ENCODE assay signal across 38 cellular contexts in the genomic region with DNA sequence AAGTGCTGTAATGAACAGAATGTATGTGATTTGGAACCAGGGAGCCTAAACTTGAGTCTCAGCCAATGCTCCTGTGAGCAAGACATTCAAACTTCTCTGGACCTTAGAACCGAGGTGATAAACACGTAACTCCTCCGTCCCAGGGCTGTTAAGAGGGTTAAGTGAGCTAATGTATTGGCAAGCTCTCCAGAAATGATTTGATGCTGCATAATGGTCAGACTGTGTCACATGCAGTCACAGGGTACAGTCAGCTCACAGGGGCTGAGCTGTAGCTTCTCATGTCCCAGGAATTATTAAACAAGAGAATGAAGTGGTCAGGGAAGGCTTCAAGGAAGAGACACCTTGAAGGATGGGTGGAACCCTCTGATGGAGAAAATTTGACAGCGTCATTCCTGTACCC. TPM values are rescaled to one million over a fixed set of nuclear protein-coding genes. Genes with fewer than 3 reads are reported as not detected.
DNase-seq lines count a peak whose midpoint lies in the region; FAIRE-seq and TF ChIP-seq lines count a peak whose summit lies in the region.
"Had no signal": no experiment of that assay in that cellular context is flagged by ENCODE, and none has a peak within 500 bp of the region (broad histone marks: within the 10 kb centered on the region; RNA-seq: fewer than 3 reads in every experiment).

No MANE protein-coding gene starts in this region.

- H3K9me3 Mint-ChIP-seq in progenitor cell of endocrine pancreas (ENCODE audit: low read depth): no peaks in the 10 kb centered on the region
- H3K9me3 Mint-ChIP-seq: activated CD4-positive, alpha-beta T cell treated with anti-CD3 and anti-CD28 coated beads, Interleukin-2, amount 10 ng/mL, durations not matched to agents 24 days and 14 days; activated naive CD4-positive, alpha-beta T cell treated with anti-CD3 and anti-CD28 coated beads, Interleukin-2, amount 50 U/mL, for 72 hours; stimulated activated naive CD8-positive, alpha-beta T cell treated with anti-CD3 and anti-CD28 coated beads, Interleukin-15, Interleukin-2, amounts not matched to agents 100 ng/mL and 50 ng/mL, for 24 hours; T-cell; WTC11 had no signal

- H3K27me3 Mint-ChIP-seq in progenitor cell of endocrine pancreas: peaks cover 21% of the 10 kb centered on the region

- no peak overlapping the region for H3K4me3 Mint-ChIP-seq in progenitor cell of endocrine pancreas (ENCODE audit: low read depth)
- H3K4me3 Mint-ChIP-seq: activated CD4-positive, alpha-beta T cell treated with anti-CD3 and anti-CD28 coated beads, Interleukin-2, amount 10 ng/mL, durations not matched to agents 24 days and 14 days; stimulated activated naive CD8-positive, alpha-beta T cell treated with anti-CD3 and anti-CD28 coated beads, Interleukin-15, Interleukin-2, amounts not matched to agents 100 ng/mL and 50 ng/mL, for 24 hours; T-cell; WTC11 had no signal

- H3K4me1 Mint-ChIP-seq in progenitor cell of endocrine pancreas (ENCODE audit: low read depth): peaks cover 4% of the 10 kb centered on the region

- TF ChIP-seq CTCF in epithelial cell of proximal tubule (conservative IDR thresholded peaks at IDR 0.05; ENCODE audit: low read depth, low read length) (no peak), retinal pigment epithelial cell (conservative IDR thresholded peaks at IDR 0.05; ENCODE audit: low read depth, low read length) (no peak), progenitor cell of endocrine pancreas (IDR thresholded peaks at IDR 0.05; ENCODE audit: unreplicated experiment) (no peak)

- H3K27ac Mint-ChIP-seq in progenitor cell of endocrine pancreas: no peak overlapping the region
- H3K27ac Mint-ChIP-seq: activated CD4-positive, alpha-beta T cell treated with anti-CD3 and anti-CD28 coated beads, Interleukin-2, amount 10 ng/mL, durations not matched to agents 24 days and 14 days; activated naive CD4-positive, alpha-beta T cell treated with anti-CD3 and anti-CD28 coated beads, Interleukin-2, amount 50 U/mL, for 72 hours; stimulated activated naive CD8-positive, alpha-beta T cell treated with anti-CD3 and anti-CD28 coated beads, Interleukin-15, Interleukin-2, amounts not matched to agents 100 ng/mL and 50 ng/mL, for 24 hours; T-cell; WTC11 had no signal

- DNase-seq in EH (ENCODE audit: low read depth) (peak; percentile 9), RCC 7860 (ENCODE audit: low spot score) (peak; percentile 13), epithelial cell of proximal tubule (ENCODE audit: low read depth) (peak; percentile 23), retinal pigment epithelial cell (ENCODE audit: low read depth) (peak; percentile 59), putamen (ENCODE audit: low spot score) (no peak), progenitor cell of endocrine pancreas (ENCODE audit: low spot score, unreplicated experiment) (no peak), substantia nigra (lab: John Stamatoyannopoulos, UW) (no peak), NCI-H69 (lab: John Stamatoyannopoulos, UW) (no peak)
- DNase-seq: activated CD4-positive, alpha-beta T cell treated with anti-CD3 and anti-CD28 coated beads, Interleukin-2, amount 10 ng/mL, durations not matched to agents 24 days and 14 days; activated CD8-positive, alpha-beta memory T cell treated with anti-CD3 and anti-CD28 coated beads for 24 hours; activated effector memory CD4-positive, alpha-beta T cell treated with Interleukin-2 at 50 U/mL for 16 hours; anterior cingulate cortex; C1 segment of cervical spinal cord; colonic mucosa; DMS79; effector CD8-positive, alpha-beta T cell; GF-D8; GOT3; left colon; NCI-H1092; NCI-H1694; NCI-H446; NCI-H774; ovary; right cardiac atrium; spleen; stimulated activated CD4-positive, alpha-beta T cell treated with anti-CD3 and anti-CD28 coated beads, Interleukin-2, amount 100 ng/mL, for 24 hours; stimulated activated CD8-positive, alpha-beta memory T cell treated with anti-CD3 and anti-CD28 coated beads, Interleukin-4, amount 100 ng/mL, for 48 hours; T-cell; uterus had no signal

- FAIRE-seq in RCC 7860 (lab: Jason Lieb, UNC): no peak
- FAIRE-seq: frontal cortex had no signal

- no peaks in the 10 kb centered on the region for H3K36me3 Mint-ChIP-seq in progenitor cell of endocrine pancreas (ENCODE audit: insufficient read depth)
- H3K36me3 Mint-ChIP-seq: activated naive CD4-positive, alpha-beta T cell treated with anti-CD3 and anti-CD28 coated beads, Interleukin-2, amount 50 U/mL, for 72 hours; T-cell; WTC11 had no signal

- no peak overlapping the region for H3K4me3 ChIP-seq in epithelial cell of proximal tubule (ENCODE audit: low read depth, low read length)
- no peak overlapping the region for H3K4me3 ChIP-seq in retinal pigment epithelial cell (ENCODE audit: low read length)
- H3K4me3 ChIP-seq: cardiac muscle cell, colonic mucosa, ovary, spleen, uterus had no signal

- H3K27ac ChIP-seq in substantia nigra (ENCODE audit: low read depth, low read length, poor library complexity, severe bottlenecking): no peak overlapping the region
- H3K27ac ChIP-seq: cardiac muscle cell, colonic mucosa, epithelial cell of prostate, ovary, spleen, uterus had no signal

RNA-seq across cellular contexts. Expression of a gene that starts 10.1 kb away (rescaled TPM):
- total RNA-seq in epithelial cell of proximal tubule: not detected in 2 replicates
- not detected in 2 replicates for total RNA-seq in progenitor cell of endocrine pancreas
- total RNA-seq: activated CD4-positive, alpha-beta T cell treated with anti-CD3 and anti-CD28 coated beads, Interleukin-2, amount 10 ng/mL, durations not matched to agents 24 days and 14 days; activated naive CD4-positive, alpha-beta T cell treated with anti-CD3 and anti-CD28 coated beads, Interleukin-2, amount 50 U/mL, for 72 hours; cardiac muscle cell; HT-29; left colon; lung microvascular endothelial cell; T-cell; WTC11 had no signal

RNA-seq across cellular contexts. Expression of a gene that starts 30.4 kb away (rescaled TPM):
- total RNA-seq in epithelial cell of proximal tubule (0.07 and 2.2 TPM in 2 replicates), progenitor cell of endocrine pancreas (8.4 and 9.3 TPM in 2 replicates)
- total RNA-seq: lung microvascular endothelial cell had no signal

RNA-seq across cellular contexts. Expression of a gene that starts 46.6 kb away (rescaled TPM):
- total RNA-seq in epithelial cell of proximal tubule: 161 and 197 TPM in 2 replicates
- total RNA-seq in progenitor cell of endocrine pancreas: 129 and 139 TPM in 2 replicates

RNA-seq across cellular contexts. Expression of a gene that starts 58.5 kb away (rescaled TPM):
- 37.5 and 57.4 TPM in 2 replicates for total RNA-seq in epithelial cell of proximal tubule
- 94.2 and 100 TPM in 2 replicates for total RNA-seq in progenitor cell of endocrine pancreas

Comparison
In these comparisons a context has a peak if more than half of its experiments do, and no peak if none do; other contexts are left out.
1. DNase-seq: peak in EH (single experiment), RCC 7860 (single experiment), epithelial cell of proximal tubule (single experiment) and retinal pigment epithelial cell (single experiment); none in putamen (single experiment), progenitor cell of endocrine pancreas (single experiment), substantia nigra (0 of 49) and NCI-H69 (single experiment).